Comparison of ENCODE assay signal across 14 cellular contexts in the genomic region with DNA sequence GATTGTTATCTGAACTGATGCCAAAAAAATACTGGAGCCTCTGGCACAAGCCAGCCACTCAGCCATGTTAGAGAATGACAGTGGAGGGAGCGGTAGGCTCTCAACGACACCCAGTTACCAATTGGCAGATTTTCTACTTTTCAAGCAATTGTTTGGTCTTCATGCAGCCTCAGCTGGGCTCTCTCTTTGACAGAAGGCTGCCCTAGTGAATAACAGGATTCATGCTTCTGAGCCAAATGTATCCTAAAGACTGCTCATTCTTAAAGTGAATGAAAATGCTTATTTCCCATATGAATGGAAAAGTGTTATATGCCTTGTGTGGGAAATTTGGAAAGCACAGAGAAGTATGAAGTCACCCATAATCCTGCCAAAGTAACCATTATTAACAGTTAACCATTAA.
"Had no signal": no experiment of that assay in that cellular context is flagged by ENCODE, and none has a peak within 500 bp of the region (broad histone marks: within the 10 kb centered on the region; RNA-seq: fewer than 3 reads in every experiment).

No MANE protein-coding gene starts in this region.

- DNase-seq: activated CD4-positive, alpha-beta T cell treated with anti-CD3 and anti-CD28 coated beads for 4 hours; activated CD4-positive, alpha-beta T cell treated with anti-CD3 and anti-CD28 coated beads, Interleukin-2, amount 50 U/mL, for 48 hours; activated CD4-positive, CD25-positive, alpha-beta regulatory T cell; activated CD8-positive, alpha-beta memory T cell treated with anti-CD3 and anti-CD28 coated beads, Interleukin-2, amount 50 U/mL, for 48 hours; activated naive CD4-positive, alpha-beta T cell treated with Interleukin-2 at 50 U/mL for 16 hours; activated naive CD8-positive, alpha-beta T cell treated with anti-CD3 and anti-CD28 coated beads, Interleukin-2, amount 10 ng/mL, durations not matched to agents 7 days and 5 days; activated T-cell treated with anti-CD3 and anti-CD28 coated beads, Interleukin-2, amount 50 U/mL, for 4 hours; amniotic stem cell; esophagus squamous epithelium; gastrocnemius medialis; stimulated activated CD4-positive, alpha-beta T cell treated with anti-CD3 and anti-CD28 coated beads, Interleukin-4, amount 100 ng/mL, for 1 hour; stimulated activated naive CD4-positive, alpha-beta T cell treated with Interleukin-2 at 50 U/mL for 16 hours; upper lobe of left lung had no signal

- ATAC-seq: activated T-cell treated with anti-CD3 and anti-CD28 coated beads, Interleukin-2, amount 50 U/mL, for 4 hours; gastrocnemius medialis; natural killer cell treated with Interleukin-12 subunit alpha and Interleukin-12 subunit beta and Interleukin-15 and Interleukin-18, amount 100 ng/mL, for 72 hours had no signal
